10 cellular contexts compared by ENCODE assay signal in the genomic region with DNA sequence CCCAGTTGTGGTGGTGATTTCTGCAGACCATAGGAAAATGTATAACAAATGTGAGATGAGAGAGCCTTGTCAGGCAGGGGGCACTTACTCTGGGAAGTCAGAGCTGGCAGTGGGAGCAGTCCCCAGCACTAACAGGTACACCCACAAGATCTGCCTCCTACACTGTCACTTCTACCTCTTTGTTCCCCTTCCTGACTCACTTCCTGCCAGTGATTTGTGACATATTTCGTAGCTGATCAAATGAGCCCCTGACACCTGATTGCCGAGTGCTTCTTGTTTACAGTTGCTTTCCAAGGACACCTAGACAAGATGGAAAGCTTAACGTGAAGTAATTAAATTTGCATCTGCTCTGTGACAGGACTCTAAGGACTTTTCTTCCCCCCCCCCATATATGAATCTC. TPM values are rescaled to one million over a fixed set of nuclear protein-coding genes. Genes with fewer than 3 reads are reported as not detected.
DNase-seq lines count a peak whose midpoint lies in the region; ATAC-seq and TF ChIP-seq lines count a peak whose summit lies in the region.
"Had no signal": no experiment of that assay in that cellular context is flagged by ENCODE, and none has a peak within 500 bp of the region (broad histone marks: within the 10 kb centered on the region; RNA-seq: fewer than 3 reads in every experiment).

No MANE protein-coding gene starts in this region.

- H3K36me3 Mint-ChIP-seq in stimulated activated effector memory CD8-positive, alpha-beta T cell treated with anti-CD3 and anti-CD28 coated beads, Interleukin-12 subunit alpha, Interleukin-12 subunit beta, amount 100 ng/mL, for 72 hours = no peaks in the 10 kb centered on the region

- H3K9me2 ChIP-seq in PC-3 (replicated peaks; ENCODE audit: low read length) = no peaks in the 10 kb centered on the region

- CTCF ChIA-PET in PC-3 (lab: Charles Lee) = interaction anchor here (0.5 kb wide), 1 partner anchor 14 kb away, joined by 4 read pairs; no protein-coding TSS in a partner anchor
- CTCF ChIA-PET in mammary epithelial cell (lab: Charles Lee; ENCODE audit: low non-redundant PET) = interaction anchor here (0.5 kb wide), 1 partner anchor 72 kb away, joined by 5 read pairs; no protein-coding TSS in a partner anchor

- H4K20me1 ChIP-seq in PC-3 (ENCODE audit: low read length) (no peaks in the 10 kb centered on the region), mammary epithelial cell (ENCODE audit: insufficient read depth, low read length) (no peaks in the 10 kb centered on the region)

- H3K4me3 Mint-ChIP-seq in stimulated activated effector memory CD8-positive, alpha-beta T cell treated with anti-CD3 and anti-CD28 coated beads, Interleukin-12 subunit alpha, Interleukin-12 subunit beta, amount 100 ng/mL, for 72 hours = peak overlapping the region; percentile 13
- H3K4me3 Mint-ChIP-seq: dendritic cell treated with granulocyte-macrophage colony-stimulating factor and Interleukin-4, amounts not matched to agents 40 ng/mL and 50 ng/mL, for 4 days had no signal

- POLR2A ChIA-PET in PC-3 (lab: Charles Lee; ENCODE audit: unreplicated experiment) = no interaction called here

- no peaks in the 10 kb centered on the region for H3K9me3 ChIP-seq in PC-3 (ENCODE audit: low read length)
- H3K9me3 ChIP-seq in mammary epithelial cell (replicated peaks; ENCODE audit: insufficient read depth, low read length) = no peaks in the 10 kb centered on the region

- ATAC-seq in PC-3 = peak; percentile 18; the same call in 1 of the 2 replicates
- ATAC-seq in stimulated activated effector memory CD8-positive, alpha-beta T cell treated with anti-CD3 and anti-CD28 coated beads, Interleukin-12 subunit alpha, Interleukin-12 subunit beta, amount 100 ng/mL, for 72 hours = peak; percentile 92
- ATAC-seq in HG02885 (IDR thresholded peaks at IDR 0.05; ENCODE audit: poor library complexity, unreplicated experiment) = no peak

- H3K4me3 ChIP-seq in PC-3 (ENCODE audit: low read length) (peak overlapping the region; percentile 13; the same call in 1 of the 2 replicates), mammary epithelial cell (replicated peaks in 1 of 3; ENCODE audit: insufficient read depth in 1 of 3, low read depth in 2 of 3, low read length in 3 of 3) (no peak overlapping the region)

- in situ Hi-C loops in mammary epithelial cell (cut with MboI; ENCODE audit: low sequenced_read_pairs in 2 of 2) = no loop called here

- H3K36me3 ChIP-seq in PC-3 (ENCODE audit: low read depth, low read length) (no peaks in the 10 kb centered on the region), mammary epithelial cell (ENCODE audit: insufficient read depth, low read length) (no peaks in the 10 kb centered on the region)

- H3K27ac ChIP-seq in PC-3 (ENCODE audit: low read length) (peak overlapping the region; percentile 81), mammary epithelial cell (ENCODE audit: insufficient read depth, low read depth, low read length) (peak overlapping the region; percentile 90)

- no peak overlapping the region for H2AFZ ChIP-seq in PC-3 (ENCODE audit: low read length)
- H2AFZ ChIP-seq in mammary epithelial cell (ENCODE audit: low read depth, low read length) = no peak overlapping the region

- no peaks in the 10 kb centered on the region for H3F3A ChIP-seq in PC-3 (ENCODE audit: low read length, unreplicated experiment)

- H3K79me2 ChIP-seq in PC-3 (ENCODE audit: low read length) (peaks cover 32% of the 10 kb centered on the region), mammary epithelial cell (ENCODE audit: insufficient read depth, low read length) (peaks cover 63% of the 10 kb centered on the region)

- H3K27me3 ChIP-seq in PC-3 (ENCODE audit: low read length) = no peaks in the 10 kb centered on the region
- H3K27me3 ChIP-seq in mammary epithelial cell (ENCODE audit: insufficient read depth, low read length) = no peaks in the 10 kb centered on the region

- H3K4me2 ChIP-seq in PC-3 (ENCODE audit: low read length) (peak overlapping the region; percentile 69), mammary epithelial cell (ENCODE audit: insufficient read depth, low read depth, low read length) (peak overlapping the region; percentile 80)

- TF ChIP-seq CTCF in PC-3 (conservative IDR thresholded peaks at IDR 0.05; ENCODE audit: low read depth, low read length) = no peak
- TF ChIP-seq CTCF in mammary epithelial cell (conservative IDR thresholded peaks at IDR 0.05 in 1 of 2, IDR thresholded peaks at IDR 0.05 in 1 of 2; ENCODE audit: extremely low read depth in 1 of 2, insufficient read depth in 1 of 2, low read depth in 1 of 2, low read length in 2 of 2) = no peak

- intact Hi-C loops in PC-3 (cut with micrococcal nuclease) = loop anchor here (10.0 kb wide), 1 partner anchor 190 kb away; no protein-coding TSS in a partner anchor
- intact Hi-C loops in mammary epithelial cell (cut with micrococcal nuclease) = no loop called here

- H3K4me1 ChIP-seq in PC-3 (ENCODE audit: insufficient read depth, low read length) (peaks cover 26% of the 10 kb centered on the region), mammary epithelial cell (ENCODE audit: insufficient read depth, low read length) (peaks cover 46% of the 10 kb centered on the region)

- peaks cover 36% of the 10 kb centered on the region for H3K4me1 Mint-ChIP-seq in stimulated activated effector memory CD8-positive, alpha-beta T cell treated with anti-CD3 and anti-CD28 coated beads, Interleukin-12 subunit alpha, Interleukin-12 subunit beta, amount 100 ng/mL, for 72 hours

- H3K9me3 Mint-ChIP-seq in stimulated activated effector memory CD8-positive, alpha-beta T cell treated with anti-CD3 and anti-CD28 coated beads, Interleukin-12 subunit alpha, Interleukin-12 subunit beta, amount 100 ng/mL, for 72 hours = peaks cover 4% of the 10 kb centered on the region
- H3K9me3 Mint-ChIP-seq: dendritic cell treated with granulocyte-macrophage colony-stimulating factor and Interleukin-4, amounts not matched to agents 40 ng/mL and 50 ng/mL, for 4 days had no signal

- 19% methylated on average over 3 of the region's 3 CpGs for WGBS in mammary epithelial cell (ENCODE audit: low coverage, missing lambda C conversion rate)

- dilution Hi-C loops in mammary epithelial cell (cut with HindIII; ENCODE audit: low sequenced_read_pairs) = no loop called here

- H3K9ac ChIP-seq in PC-3 (ENCODE audit: low read length) (no peak overlapping the region), mammary epithelial cell (ENCODE audit: insufficient read depth, low read length) (no peak overlapping the region)

- DNase-seq in NOMO-1 treated with DMSO at 0.1 percent for 48 hours (lab: John Stamatoyannopoulos, UW; ENCODE audit: unreplicated experiment) = peak; percentile 40
- DNase-seq in NOMO-1 treated with dmso at 0.1 percent for 144 hours (lab: John Stamatoyannopoulos, UW; ENCODE audit: unreplicated experiment) = no peak
- DNase-seq in PC-3 = peak; percentile 39
- DNase-seq in mammary epithelial cell = no peak
- DNase-seq in stimulated activated effector memory CD8-positive, alpha-beta T cell treated with anti-CD3 and anti-CD28 coated beads, Interleukin-12 subunit alpha, Interleukin-12 subunit beta, amount 100 ng/mL, for 72 hours (ENCODE audit: low spot score in 2 of 2) = no peak
- DNase-seq in globus pallidus (ENCODE audit: low spot score) = no peak
- DNase-seq in EL = no peak
- DNase-seq: SHP77 had no signal

- BruUV-seq in PC-3 (replicated peaks; lab: Mats Ljungman, UMichigan) (no TSS peak), mammary epithelial cell (replicated peaks; lab: Mats Ljungman, UMichigan) (no TSS peak)

- H3K27ac Mint-ChIP-seq in stimulated activated effector memory CD8-positive, alpha-beta T cell treated with anti-CD3 and anti-CD28 coated beads, Interleukin-12 subunit alpha, Interleukin-12 subunit beta, amount 100 ng/mL, for 72 hours = no peak overlapping the region
- H3K27ac Mint-ChIP-seq: dendritic cell treated with granulocyte-macrophage colony-stimulating factor and Interleukin-4, amounts not matched to agents 40 ng/mL and 50 ng/mL, for 4 days had no signal

RNA-seq across cellular contexts. Expression of a gene that starts 40.5 kb away (rescaled TPM):
- total RNA-seq in PC-3 (2014; rRNA removed) (27.0 and 32.7 TPM in 2 replicates), mammary epithelial cell (100 to 1,000 TPM in 1 of 2 donors, 10 to 100 TPM in 1; 76.4 to 155 TPM)
- polyA plus RNA-seq in mammary epithelial cell = 51.5 TPM
- 82.1 TPM for polyA minus RNA-seq in mammary epithelial cell

RNA-seq across cellular contexts. Expression of a gene that starts 40.8 kb away (rescaled TPM):
- 3.8 and 4.6 TPM in 2 replicates for total RNA-seq in PC-3 (2014; rRNA removed)
- total RNA-seq in mammary epithelial cell = 10 to 100 TPM in 1 of 2 donors, 1 to 10 TPM in 1; 9.9 to 11.2 TPM
- polyA plus RNA-seq in mammary epithelial cell = 6.0 TPM
- polyA minus RNA-seq in mammary epithelial cell = 7.5 TPM

Comparison
In these comparisons a context has a peak if more than half of its experiments do, and no peak if none do; other contexts are left out.
1. DNase-seq: peak in NOMO-1 treated with DMSO at 0.1 percent for 48 hours (single experiment) and PC-3 (single experiment); none in NOMO-1 treated with dmso at 0.1 percent for 144 hours (single experiment), mammary epithelial cell (single experiment), stimulated activated effector memory CD8-positive, alpha-beta T cell treated with anti-CD3 and anti-CD28 coated beads, Interleukin-12 subunit alpha, Interleukin-12 subunit beta, amount 100 ng/mL, for 72 hours (0 of 2), globus pallidus (single experiment) and EL (single experiment).